Comparison of ENCODE assay signal across 20 cellular contexts in the genomic region with DNA sequence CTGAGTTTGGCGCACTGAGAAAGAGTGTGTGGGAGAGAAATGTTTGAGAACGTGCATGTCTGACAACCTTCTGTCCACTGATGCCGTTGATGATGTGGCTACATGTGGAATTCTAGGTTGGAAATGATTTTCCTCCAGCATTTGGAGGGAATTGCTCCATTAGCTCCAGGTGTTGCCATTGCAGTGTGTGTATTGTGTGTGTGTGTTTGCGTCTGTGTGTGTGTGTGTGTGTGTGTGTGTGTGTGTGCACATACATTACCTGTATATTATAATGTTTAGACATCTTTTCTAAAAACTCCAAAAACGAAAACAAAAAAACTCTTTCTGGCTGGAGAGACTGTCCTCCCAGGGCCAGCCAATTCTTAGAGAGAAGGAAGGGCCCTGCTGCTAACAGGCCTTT. TPM values are rescaled to one million over a fixed set of nuclear protein-coding genes. Genes with fewer than 3 reads are reported as not detected.
DNase-seq lines count a peak whose midpoint lies in the region; ATAC-seq and TF ChIP-seq lines count a peak whose summit lies in the region.
"Had no signal": no experiment of that assay in that cellular context is flagged by ENCODE, and none has a peak within 500 bp of the region (broad histone marks: within the 10 kb centered on the region; RNA-seq: fewer than 3 reads in every experiment).

No MANE protein-coding gene starts in this region.

- H3K9me3 Mint-ChIP-seq in activated naive CD8-positive, alpha-beta T cell treated with anti-CD3 and anti-CD28 coated beads, Interleukin-2, amount 10 ng/mL, durations not matched to agents 7 days and 5 days = no peaks in the 10 kb centered on the region
- no peaks in the 10 kb centered on the region for H3K9me3 Mint-ChIP-seq in activated naive CD8-positive, alpha-beta T cell treated with anti-CD3 and anti-CD28 coated beads, Interleukin-2, amount 50 U/mL, for 24 hours
- H3K9me3 Mint-ChIP-seq in neural progenitor cell = peaks cover 32% of the 10 kb centered on the region
- H3K9me3 Mint-ChIP-seq: IgD-negative memory B cell had no signal

- H3K27ac Mint-ChIP-seq in activated naive CD8-positive, alpha-beta T cell treated with anti-CD3 and anti-CD28 coated beads, Interleukin-2, amount 10 ng/mL, durations not matched to agents 7 days and 5 days = peak overlapping the region; percentile 34
- H3K27ac Mint-ChIP-seq in activated naive CD8-positive, alpha-beta T cell treated with anti-CD3 and anti-CD28 coated beads, Interleukin-2, amount 50 U/mL, for 24 hours = no peak overlapping the region
- H3K27ac Mint-ChIP-seq in neural progenitor cell = peak overlapping the region; percentile 52

- H3K9me3 ChIP-seq in body of pancreas (no peaks in the 10 kb centered on the region), neural progenitor cell (ENCODE audit: low read depth) (peaks cover 3% of the 10 kb centered on the region)
- H3K9me3 ChIP-seq: BE2C, Caco-2 had no signal

- H3F3A ChIP-seq in neural progenitor cell (ENCODE audit: low read depth) = no peaks in the 10 kb centered on the region

- no peaks in the 10 kb centered on the region for H3K79me2 ChIP-seq in neural progenitor cell (ENCODE audit: low read depth)

- no peak for DNase-seq in activated naive CD8-positive, alpha-beta T cell treated with anti-CD3 and anti-CD28 coated beads, Interleukin-2, amount 10 ng/mL, durations not matched to agents 7 days and 5 days
- no peak for DNase-seq in activated naive CD8-positive, alpha-beta T cell treated with anti-CD3 and anti-CD28 coated beads, Interleukin-2, amount 50 U/mL, for 24 hours
- DNase-seq in body of pancreas (no peak), neural progenitor cell (ENCODE audit: low spot score) (no peak), AG20443 (ENCODE audit: low spot score) (no peak)
- DNase-seq: C1 segment of cervical spinal cord; Caco-2; CD4-positive, CD25-positive, alpha-beta regulatory T cell; DMS79; GDM1; GOT3; H7 had no signal

- H3K27me3 Mint-ChIP-seq in activated naive CD8-positive, alpha-beta T cell treated with anti-CD3 and anti-CD28 coated beads, Interleukin-2, amount 10 ng/mL, durations not matched to agents 7 days and 5 days = peaks cover 5% of the 10 kb centered on the region
- H3K27me3 Mint-ChIP-seq in activated naive CD8-positive, alpha-beta T cell treated with anti-CD3 and anti-CD28 coated beads, Interleukin-2, amount 50 U/mL, for 24 hours = no peaks in the 10 kb centered on the region
- peaks cover 7% of the 10 kb centered on the region for H3K27me3 Mint-ChIP-seq in neural progenitor cell (ENCODE audit: insufficient read depth, low read depth)
- H3K27me3 Mint-ChIP-seq: CD4-positive, CD25-positive, alpha-beta regulatory T cell; IgD-negative memory B cell had no signal

- no peaks in the 10 kb centered on the region for H3K4me1 Mint-ChIP-seq in activated naive CD8-positive, alpha-beta T cell treated with anti-CD3 and anti-CD28 coated beads, Interleukin-2, amount 10 ng/mL, durations not matched to agents 7 days and 5 days
- H3K4me1 Mint-ChIP-seq in activated naive CD8-positive, alpha-beta T cell treated with anti-CD3 and anti-CD28 coated beads, Interleukin-2, amount 50 U/mL, for 24 hours = no peaks in the 10 kb centered on the region
- H3K4me1 Mint-ChIP-seq in neural progenitor cell = peaks cover 10% of the 10 kb centered on the region

- H3K36me3 ChIP-seq in body of pancreas (replicated peaks in 1 of 2; ENCODE audit: insufficient read depth in 1 of 2, low read depth in 2 of 2) (no peaks in the 10 kb centered on the region), neural progenitor cell (no peaks in the 10 kb centered on the region)
- H3K36me3 ChIP-seq: BE2C had no signal

- H3K9ac ChIP-seq in neural progenitor cell = no peak overlapping the region

- peak overlapping the region; percentile 63 for H2AFZ ChIP-seq in neural progenitor cell (replicated peaks)

- 69 to 74% methylated on average over 5 of the region's 5 CpGs for WGBS in body of pancreas, 2 donors

- no peaks in the 10 kb centered on the region for H4K20me1 ChIP-seq in neural progenitor cell (ENCODE audit: low read depth)

- H3K4me1 ChIP-seq in body of pancreas (peaks cover 6% of the 10 kb centered on the region), neural progenitor cell (no peaks in the 10 kb centered on the region)
- H3K4me1 ChIP-seq: BE2C, Caco-2 had no signal

- H3K27ac ChIP-seq in body of pancreas = peak overlapping the region in 3 of 4 donors; percentile 38 to 74 (median 72)
- H3K27ac ChIP-seq in neural progenitor cell = no peak overlapping the region

- no peak overlapping the region for H3K4me2 ChIP-seq in neural progenitor cell

- no peak overlapping the region for H3K4me3 ChIP-seq in body of pancreas
- no peak overlapping the region for H3K4me3 ChIP-seq in neural progenitor cell

- ATAC-seq in activated naive CD8-positive, alpha-beta T cell treated with anti-CD3 and anti-CD28 coated beads, Interleukin-2, amount 10 ng/mL, durations not matched to agents 7 days and 5 days (ENCODE audit: low read depth) = no peak
- ATAC-seq in activated naive CD8-positive, alpha-beta T cell treated with anti-CD3 and anti-CD28 coated beads, Interleukin-2, amount 50 U/mL, for 24 hours = no peak
- no peak for ATAC-seq in body of pancreas
- ATAC-seq in GM21786 (IDR thresholded peaks at IDR 0.05; ENCODE audit: unreplicated experiment) = no peak
- no peak for ATAC-seq in GM19455 (IDR thresholded peaks at IDR 0.05; ENCODE audit: unreplicated experiment)
- ATAC-seq: HCT116 had no signal

- TF ChIP-seq POLR2A in body of pancreas (IDR thresholded peaks at IDR 0.05) = no peak

- H3K36me3 Mint-ChIP-seq in activated naive CD8-positive, alpha-beta T cell treated with anti-CD3 and anti-CD28 coated beads, Interleukin-2, amount 10 ng/mL, durations not matched to agents 7 days and 5 days = no peaks in the 10 kb centered on the region
- H3K36me3 Mint-ChIP-seq in activated naive CD8-positive, alpha-beta T cell treated with anti-CD3 and anti-CD28 coated beads, Interleukin-2, amount 50 U/mL, for 24 hours (ENCODE audit: low read depth) = no peaks in the 10 kb centered on the region
- no peaks in the 10 kb centered on the region for H3K36me3 Mint-ChIP-seq in neural progenitor cell
- H3K36me3 Mint-ChIP-seq: CD4-positive, CD25-positive, alpha-beta regulatory T cell had no signal

- intact Hi-C loops in body of pancreas (cut with DNase I) = no loop called here

- H3K27me3 ChIP-seq in body of pancreas (no peaks in the 10 kb centered on the region), neural progenitor cell (no peaks in the 10 kb centered on the region)
- H3K27me3 ChIP-seq: BE2C had no signal

- POLR2A ChIA-PET in activated naive CD8-positive, alpha-beta T cell treated with anti-CD3 and anti-CD28 coated beads, Interleukin-2, amount 10 ng/mL, durations not matched to agents 7 days and 5 days (lab: Charles Lee) = no interaction called here

- H3K4me3 Mint-ChIP-seq in activated naive CD8-positive, alpha-beta T cell treated with anti-CD3 and anti-CD28 coated beads, Interleukin-2, amount 10 ng/mL, durations not matched to agents 7 days and 5 days = no peak overlapping the region
- no peak overlapping the region for H3K4me3 Mint-ChIP-seq in activated naive CD8-positive, alpha-beta T cell treated with anti-CD3 and anti-CD28 coated beads, Interleukin-2, amount 50 U/mL, for 24 hours
- H3K4me3 Mint-ChIP-seq in neural progenitor cell = no peak overlapping the region
- H3K4me3 Mint-ChIP-seq: CD4-positive, CD25-positive, alpha-beta regulatory T cell; IgD-negative memory B cell had no signal

- no peak for TF ChIP-seq CTCF in body of pancreas (IDR thresholded peaks at IDR 0.05)
- TF ChIP-seq CTCF in neural progenitor cell (IDR thresholded peaks at IDR 0.05) = no peak

RNA-seq across cellular contexts. Expression of a gene that starts 18.2 kb away (rescaled TPM):
- 10 to 100 TPM; 81.9 to 82.8 TPM for total RNA-seq in activated naive CD8-positive, alpha-beta T cell treated with anti-CD3 and anti-CD28 coated beads, Interleukin-2, amount 10 ng/mL, durations not matched to agents 7 days and 5 days
- 10 to 100 TPM; 27.8 to 36.3 TPM for total RNA-seq in body of pancreas
- 26.7 and 32.4 TPM in 2 replicates for total RNA-seq in neural progenitor cell (ENCODE audit: low replicate concordance)

RNA-seq across cellular contexts. Expression of a gene that starts 28.3 kb away (rescaled TPM):
- total RNA-seq in activated naive CD8-positive, alpha-beta T cell treated with anti-CD3 and anti-CD28 coated beads, Interleukin-2, amount 10 ng/mL, durations not matched to agents 7 days and 5 days = not detected
- total RNA-seq in body of pancreas = not detected
- total RNA-seq in neural progenitor cell (ENCODE audit: low replicate concordance) = not detected in 2 replicates
- total RNA-seq: A172; Caco-2; CD4-positive, CD25-positive, alpha-beta regulatory T cell; Daoy; H7; HepG2 had no signal
